Comparison of ENCODE assay signal across 17 cellular contexts in the genomic region with DNA sequence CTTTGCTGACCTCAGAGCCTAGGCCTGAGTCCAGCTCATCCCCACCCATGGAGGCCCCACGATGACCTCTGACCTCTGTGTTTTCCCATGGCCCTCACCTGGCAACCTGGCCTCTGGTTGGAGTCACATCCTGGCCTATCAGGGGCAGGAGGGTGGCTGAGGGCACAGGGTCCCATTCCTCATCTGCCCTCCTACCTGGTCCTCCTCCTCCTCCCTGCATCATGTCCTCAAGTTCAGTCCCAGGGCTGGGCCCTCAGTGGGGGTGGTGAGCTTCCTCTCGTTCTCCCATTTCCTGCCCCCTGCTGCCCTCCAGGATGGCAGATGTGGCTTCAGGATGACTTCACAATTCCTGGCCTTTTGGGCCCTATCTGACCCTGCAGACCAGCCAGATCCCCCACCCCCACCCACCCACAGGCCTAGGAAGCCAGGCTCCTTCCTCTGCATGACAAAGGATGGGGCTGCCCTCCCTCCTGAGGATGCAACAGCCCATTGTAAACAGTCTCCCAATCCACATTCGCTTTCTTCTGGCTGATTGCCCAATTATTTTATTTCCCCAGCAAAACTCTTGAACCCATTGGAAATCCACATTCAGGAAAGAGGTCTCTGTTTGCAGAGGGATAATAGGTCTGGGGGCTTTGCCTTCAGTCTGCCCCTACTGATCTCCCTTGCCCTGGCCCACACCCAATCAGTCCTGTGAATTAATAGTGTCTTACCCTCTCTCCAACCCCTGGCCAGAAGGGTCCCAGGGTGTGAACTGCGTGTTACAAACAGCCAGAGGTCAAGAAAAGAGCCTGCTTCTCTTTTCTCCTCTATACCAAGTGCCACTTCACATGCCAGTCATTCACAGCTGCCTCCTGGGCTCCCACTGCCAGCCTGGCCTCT. TPM values are rescaled to one million over a fixed set of nuclear protein-coding genes. Genes with fewer than 3 reads are reported as not detected.
DNase-seq lines count a peak whose midpoint lies in the region; ATAC-seq and TF ChIP-seq lines count a peak whose summit lies in the region.
"Had no signal": no experiment of that assay in that cellular context is flagged by ENCODE, and none has a peak within 500 bp of the region (broad histone marks: within the 10 kb centered on the region; RNA-seq: fewer than 3 reads in every experiment).

No MANE protein-coding gene starts in this region.

- H3K4me3 ChIP-seq in CD8-positive, alpha-beta T cell (ENCODE audit: low read depth, low read length) = no peak overlapping the region
- H3K4me3 ChIP-seq in H7 (ENCODE audit: insufficient read depth, low read depth, low read length) (no peak overlapping the region), esophagus squamous epithelium (no peak overlapping the region)
- H3K4me3 ChIP-seq: heart left ventricle had no signal

- 53 to 93% methylated on average over 3 to 4 of the region's 4 CpGs for WGBS in esophagus squamous epithelium, 2 donors

- peak overlapping the region; percentile 99 for H3K27ac Mint-ChIP-seq in CD8-positive, alpha-beta T cell
- peak overlapping the region; percentile 91 for H3K27ac Mint-ChIP-seq in activated CD8-positive, alpha-beta T cell treated with anti-CD3 and anti-CD28 coated beads for 36 hours

- H3K27me3 Mint-ChIP-seq in CD8-positive, alpha-beta T cell (ENCODE audit: low read depth) = no peaks in the 10 kb centered on the region
- no peaks in the 10 kb centered on the region for H3K27me3 Mint-ChIP-seq in activated CD8-positive, alpha-beta T cell treated with anti-CD3 and anti-CD28 coated beads for 36 hours
- H3K27me3 Mint-ChIP-seq: stimulated activated naive B cell treated with anti-CD40 and anti-IgM and Interleukin-4, amounts not matched to agents 10 μg/mL and 1 μg/mL and 100 μg/mL, for 72 hours had no signal

- H3K4me1 Mint-ChIP-seq in CD8-positive, alpha-beta T cell (ENCODE audit: low read depth) = peaks cover 50% of the 10 kb centered on the region
- peaks cover 35% of the 10 kb centered on the region for H3K4me1 Mint-ChIP-seq in activated CD8-positive, alpha-beta T cell treated with anti-CD3 and anti-CD28 coated beads for 36 hours (ENCODE audit: low read depth)

- H3K9me3 Mint-ChIP-seq in CD8-positive, alpha-beta T cell = no peaks in the 10 kb centered on the region
- H3K9me3 Mint-ChIP-seq in activated CD8-positive, alpha-beta T cell treated with anti-CD3 and anti-CD28 coated beads for 36 hours = no peaks in the 10 kb centered on the region

- TF ChIP-seq CTCF in CD8-positive, alpha-beta T cell (IDR thresholded peaks at IDR 0.05) = no peak
- TF ChIP-seq CTCF in activated CD8-positive, alpha-beta T cell treated with anti-CD3 and anti-CD28 coated beads for 36 hours (IDR thresholded peaks at IDR 0.05) = no peak
- TF ChIP-seq CTCF in esophagus squamous epithelium (IDR thresholded peaks at IDR 0.05) = no peak

- no peak for TF ChIP-seq POLR2A in esophagus squamous epithelium (IDR thresholded peaks at IDR 0.05)

- H3K4me3 Mint-ChIP-seq in CD8-positive, alpha-beta T cell = no peak overlapping the region
- no peak overlapping the region for H3K4me3 Mint-ChIP-seq in activated CD8-positive, alpha-beta T cell treated with anti-CD3 and anti-CD28 coated beads for 36 hours
- H3K4me3 Mint-ChIP-seq: stimulated activated naive B cell treated with anti-CD40 and anti-IgM and Interleukin-4, amounts not matched to agents 10 μg/mL and 1 μg/mL and 100 μg/mL, for 72 hours had no signal

- H3K4me1 ChIP-seq in CD8-positive, alpha-beta T cell (ENCODE audit: insufficient read depth, low read length) = peaks cover 42% of the 10 kb centered on the region
- H3K4me1 ChIP-seq in esophagus squamous epithelium = peaks cover 4 to 19% (median 12%) of the 10 kb centered on the region in 3 donors

- H3K36me3 ChIP-seq in CD8-positive, alpha-beta T cell (ENCODE audit: insufficient read depth, low read length) = no peaks in the 10 kb centered on the region
- H3K36me3 ChIP-seq in H7 (replicated peaks; ENCODE audit: control insufficient read depth, insufficient read depth, low read length) = no peaks in the 10 kb centered on the region
- H3K36me3 ChIP-seq in esophagus squamous epithelium = no peaks in the 10 kb centered on the region
- H3K36me3 ChIP-seq: heart left ventricle had no signal

- H3K27ac ChIP-seq in CD8-positive, alpha-beta T cell (ENCODE audit: low read depth, low read length) = peak overlapping the region; percentile 72
- H3K27ac ChIP-seq in esophagus squamous epithelium = no peak overlapping the region
- H3K27ac ChIP-seq: epithelial cell of prostate, heart left ventricle had no signal

- intact Hi-C loops in CD8-positive, alpha-beta T cell (cut with DNase I, micrococcal nuclease) = no loop called here
- intact Hi-C loops in activated CD8-positive, alpha-beta T cell treated with anti-CD3 and anti-CD28 coated beads for 36 hours (cut with micrococcal nuclease) = no loop called here
- intact Hi-C loops in esophagus squamous epithelium (cut with DNase I) = no loop called here

- no peaks in the 10 kb centered on the region for H3K36me3 Mint-ChIP-seq in CD8-positive, alpha-beta T cell
- no peaks in the 10 kb centered on the region for H3K36me3 Mint-ChIP-seq in activated CD8-positive, alpha-beta T cell treated with anti-CD3 and anti-CD28 coated beads for 36 hours (ENCODE audit: low read depth)
- H3K36me3 Mint-ChIP-seq: stimulated activated naive B cell treated with anti-CD40 and anti-IgM and Interleukin-4, amounts not matched to agents 10 μg/mL and 1 μg/mL and 100 μg/mL, for 72 hours had no signal

- H3K9me3 ChIP-seq in CD8-positive, alpha-beta T cell (ENCODE audit: low read length) = no peaks in the 10 kb centered on the region
- H3K9me3 ChIP-seq in esophagus squamous epithelium = no peaks in the 10 kb centered on the region
- H3K9me3 ChIP-seq: heart left ventricle had no signal

- no peaks in the 10 kb centered on the region for H3K27me3 ChIP-seq in CD8-positive, alpha-beta T cell (ENCODE audit: insufficient read depth, low read length)
- H3K27me3 ChIP-seq in H7 (ENCODE audit: control insufficient read depth, insufficient read depth, low read length) (no peaks in the 10 kb centered on the region), esophagus squamous epithelium (no peaks in the 10 kb centered on the region)
- H3K27me3 ChIP-seq: heart left ventricle had no signal

- DNase-seq in CD8-positive, alpha-beta T cell = no peak
- DNase-seq in H7 = peak; percentile 94
- no peak for DNase-seq in activated CD8-positive, alpha-beta T cell treated with anti-CD3 and anti-CD28 coated beads for 36 hours
- DNase-seq in iPS-NIHi11 (ENCODE audit: low spot score) = peak; percentile 89
- no peak for DNase-seq in cerebellar cortex (ENCODE audit: low spot score)
- no peak for DNase-seq in occipital lobe (lab: John Stamatoyannopoulos, UW)
- no peak for DNase-seq in esophagus squamous epithelium (lab: John Stamatoyannopoulos, UW)
- DNase-seq: central memory CD4-positive, alpha-beta T cell; GF-D8; heart left ventricle; KG1; NCI-H1436; NCI-H748 treated with DMSO at 0.1 percent for 48 hours; stimulated activated CD4-positive, alpha-beta T cell treated with anti-CD3 and anti-CD28 coated beads, Interleukin-4, amount 100 ng/mL, for 4 hours; stimulated activated naive B cell treated with anti-CD40 and anti-IgM and Interleukin-4, amounts not matched to agents 10 μg/mL and 1 μg/mL and 100 μg/mL, for 72 hours had no signal

- ATAC-seq in CD8-positive, alpha-beta T cell = no peak
- no peak for ATAC-seq in activated CD8-positive, alpha-beta T cell treated with anti-CD3 and anti-CD28 coated beads for 36 hours
- ATAC-seq: Right ventricle myocardium inferior; stimulated activated naive B cell treated with anti-CD40 and anti-IgM and Interleukin-4, amounts not matched to agents 10 μg/mL and 1 μg/mL and 100 μg/mL, for 72 hours had no signal

- CTCF ChIA-PET in CD8-positive, alpha-beta T cell (lab: Charles Lee) = interaction anchor here (0.7 to 3.5 kb wide), 6 partner anchors 12 to 38 kb away, joined by 3 to 21 read pairs (median 8); partner anchors contain the start of gene TMEM63A
- CTCF ChIA-PET in activated CD8-positive, alpha-beta T cell treated with anti-CD3 and anti-CD28 coated beads for 36 hours (lab: Charles Lee) = interaction anchor here (0.7 to 3.7 kb wide), 3 partner anchors 12 to 122 kb away, joined by 4 to 27 read pairs (median 10); partner anchors contain the start of genes SRP9 and TMEM63A

- POLR2A ChIA-PET in CD8-positive, alpha-beta T cell (lab: Charles Lee) = interaction anchor here (2.3 to 7.7 kb wide), 5 partner anchors 10 to 121 kb away, joined by 15 to 148 read pairs (median 34); partner anchors contain the start of genes PYCR2, SRP9 and TMEM63A
- POLR2A ChIA-PET in activated CD8-positive, alpha-beta T cell treated with anti-CD3 and anti-CD28 coated beads for 36 hours (lab: Charles Lee) = interaction anchor here (1.7 to 3.5 kb wide), 4 partner anchors 17 to 121 kb away, joined by 3 to 35 read pairs (median 10); partner anchors contain the start of genes PYCR2, SRP9 and TMEM63A

RNA-seq across cellular contexts. Expression of gene LEFTY1, which starts 10.3 kb away (rescaled TPM):
- total RNA-seq in CD8-positive, alpha-beta T cell = not detected
- 2,746 and 3,860 TPM in 2 replicates for total RNA-seq in H7 (2014; rRNA removed; shearing (Covaris generic))
- under 1 TPM; 0.16 to 0.83 TPM for total RNA-seq in activated CD8-positive, alpha-beta T cell treated with anti-CD3 and anti-CD28 coated beads for 36 hours
- total RNA-seq in occipital lobe = 0.47 TPM
- total RNA-seq in esophagus squamous epithelium = not detected
- total RNA-seq: Right ventricle myocardium inferior had no signal

RNA-seq across cellular contexts. Expression of gene TMEM63A, which starts 17.1 kb away (rescaled TPM):
- 100 to 1,000 TPM; 132 to 144 TPM for total RNA-seq in CD8-positive, alpha-beta T cell
- 101 and 154 TPM in 2 replicates for total RNA-seq in H7 (2014; rRNA removed; shearing (Covaris generic))
- total RNA-seq in activated CD8-positive, alpha-beta T cell treated with anti-CD3 and anti-CD28 coated beads for 36 hours = 10 to 100 TPM; 51.4 to 54.6 TPM
- total RNA-seq in occipital lobe = 1.1 TPM
- total RNA-seq in esophagus squamous epithelium = 10 to 100 TPM in 3 of 4 donors, 1 to 10 TPM in 1; 9.8 to 27.1 (median 18.3) TPM

RNA-seq across cellular contexts. Expression of gene PYCR2, which starts 24.8 kb away (rescaled TPM):
- 10 to 100 TPM; 27.3 to 30.6 TPM for total RNA-seq in CD8-positive, alpha-beta T cell
- total RNA-seq in H7 (2014; rRNA removed; shearing (Covaris generic)) = 308 and 356 TPM in 2 replicates
- total RNA-seq in activated CD8-positive, alpha-beta T cell treated with anti-CD3 and anti-CD28 coated beads for 36 hours = 100 to 1,000 TPM; 132 to 134 TPM
- total RNA-seq in occipital lobe (16.2 TPM), esophagus squamous epithelium (10 to 100 TPM; 23.0 to 35.1 (median 28.0) TPM)

RNA-seq across cellular contexts. Expression of gene LEFTY2, which starts 41.7 kb away (rescaled TPM):
- not detected for total RNA-seq in CD8-positive, alpha-beta T cell
- 971 and 2,272 TPM in 2 replicates for total RNA-seq in H7 (2014; rRNA removed; shearing (Covaris generic))
- not detected for total RNA-seq in activated CD8-positive, alpha-beta T cell treated with anti-CD3 and anti-CD28 coated beads for 36 hours
- total RNA-seq in occipital lobe = 0.47 TPM
- not detected for total RNA-seq in esophagus squamous epithelium

Comparison
In these comparisons a context has a peak if more than half of its experiments do, and no peak if none do; other contexts are left out.
1. DNase-seq: peak in H7 (single experiment) and iPS-NIHi11 (single experiment); none in CD8-positive, alpha-beta T cell (0 of 7), activated CD8-positive, alpha-beta T cell treated with anti-CD3 and anti-CD28 coated beads for 36 hours (single experiment), cerebellar cortex (single experiment), occipital lobe (single experiment) and esophagus squamous epithelium (single experiment).
2. RNA of gene LEFTY1, which starts 10.3 kb away (total RNA-seq): 2,746 to 3,860 TPM in H7; 0.16 to 0.83 TPM in activated CD8-positive, alpha-beta T cell treated with anti-CD3 and anti-CD28 coated beads for 36 hours, 0.47 TPM in occipital lobe (single experiment), not detected in CD8-positive, alpha-beta T cell and not detected in esophagus squamous epithelium; every median in the first group is over 1,000 times any median in the second.